Comparison of ENCODE assay signal across 11 cellular contexts in genomic region chr17:38893113-38893512, GRCh38. TPM values are rescaled to one million over a fixed set of nuclear protein-coding genes. Genes with fewer than 3 reads are reported as not detected.
DNase-seq lines count a peak whose midpoint lies in the region; ATAC-seq, FAIRE-seq and TF ChIP-seq lines count a peak whose summit lies in the region.
"Had no signal": no experiment of that assay in that cellular context is flagged by ENCODE, and none has a peak within 500 bp of the region (broad histone marks: within the 10 kb centered on the region; RNA-seq: fewer than 3 reads in every experiment).

No MANE protein-coding gene starts in this region.

- no peaks in the 10 kb centered on the region for H3K27me3 Mint-ChIP-seq in naive thymus-derived CD8-positive, alpha-beta T cell

- ATAC-seq in Right ventricle myocardium superior (ENCODE audit: poor library complexity) (no peak), upper lobe of right lung (no peak), GM18517 (IDR thresholded peaks at IDR 0.05; ENCODE audit: unreplicated experiment) (no peak)
- ATAC-seq in naive thymus-derived CD8-positive, alpha-beta T cell: no peak

- TF ChIP-seq CTCF in right atrium auricular region (IDR thresholded peaks at IDR 0.05) (no peak), ascending aorta (IDR thresholded peaks at IDR 0.05) (no peak), upper lobe of right lung (IDR thresholded peaks at IDR 0.05) (no peak)

- H3K4me3 Mint-ChIP-seq in naive thymus-derived CD8-positive, alpha-beta T cell: peak overlapping the region in 7 of 10 donors; percentile 23 to 75 (median 55)

- no peak for FAIRE-seq in GM19239 (lab: Jason Lieb, UNC)

- H3K4me1 Mint-ChIP-seq in naive thymus-derived CD8-positive, alpha-beta T cell: peaks cover 29 to 90% (median 84%) of the 10 kb centered on the region in 4 donors

- intact Hi-C loops in Right ventricle myocardium superior (cut with DNase I) (no loop called here), ascending aorta (cut with DNase I) (no loop called here), upper lobe of right lung (cut with DNase I) (no loop called here)

- H3K4me1 ChIP-seq in right atrium auricular region (peaks cover 0 to 53% of the 10 kb centered on the region in 2 donors), ascending aorta (peaks cover 25 to 40% of the 10 kb centered on the region in 2 donors), upper lobe of right lung (peaks cover 55% of the 10 kb centered on the region)

- peaks cover 45% of the 10 kb centered on the region for H3K36me3 ChIP-seq in right atrium auricular region
- peaks cover 53 to 79% of the 10 kb centered on the region in 2 donors for H3K36me3 ChIP-seq in ascending aorta
- peaks cover 76% of the 10 kb centered on the region for H3K36me3 ChIP-seq in upper lobe of right lung

- H3K27ac Mint-ChIP-seq in naive thymus-derived CD8-positive, alpha-beta T cell: peak overlapping the region; percentile 66 to 99 (median 92)

- POLR2A ChIA-PET in naive thymus-derived CD8-positive, alpha-beta T cell (lab: Charles Lee): interaction anchor here (0.6 to 6.2 kb wide), 9 partner anchors 9 to 67 kb away, joined by 3 to 90 read pairs (median 4); partner anchors contain the start of genes LASP1, LASP1NB and RPL23

- H3K9me3 ChIP-seq in right atrium auricular region: no peaks in the 10 kb centered on the region
- H3K9me3 ChIP-seq in ascending aorta: no peaks in the 10 kb centered on the region
- H3K9me3 ChIP-seq in upper lobe of right lung: no peaks in the 10 kb centered on the region
- H3K9me3 ChIP-seq: mucosa of descending colon had no signal

- H3K4me3 ChIP-seq in right atrium auricular region (no peak overlapping the region), ascending aorta (no peak overlapping the region), upper lobe of right lung (no peak overlapping the region)
- H3K4me3 ChIP-seq: mucosa of descending colon had no signal

- H3K36me3 Mint-ChIP-seq in naive thymus-derived CD8-positive, alpha-beta T cell: peaks cover 0 to 48% (median 1%) of the 10 kb centered on the region in 3 donors

- H3K27me3 ChIP-seq in right atrium auricular region (no peaks in the 10 kb centered on the region), ascending aorta (no peaks in the 10 kb centered on the region), upper lobe of right lung (no peaks in the 10 kb centered on the region)

- DNase-seq in right atrium auricular region (ENCODE audit: low spot score) (no peak), Right ventricle myocardium superior (no peak), ascending aorta (ENCODE audit: low spot score in 2 of 2) (no peak), upper lobe of right lung (no peak), islet precursor cell (no peak), GM19239 (ENCODE audit: insufficient read length, low spot score) (no peak)
- no peak for DNase-seq in naive thymus-derived CD8-positive, alpha-beta T cell
- DNase-seq: NCI-H524 treated with DMSO at 0.1 percent for 48 hours, SHP77 treated with DMSO at 0.1 percent for 48 hours had no signal

- no peaks in the 10 kb centered on the region for H3K9me3 Mint-ChIP-seq in naive thymus-derived CD8-positive, alpha-beta T cell

- H3K27ac ChIP-seq in right atrium auricular region: peak overlapping the region; percentile 61 to 65
- peak overlapping the region; percentile 63 to 69 for H3K27ac ChIP-seq in ascending aorta
- peak overlapping the region; percentile 59 for H3K27ac ChIP-seq in upper lobe of right lung

RNA-seq across cellular contexts. Expression of gene LASP1, which starts 23.3 kb away (rescaled TPM):
- 10 to 100 TPM; 34.2 to 65.4 TPM for total RNA-seq in right atrium auricular region
- 31.7 TPM for total RNA-seq in Right ventricle myocardium superior
- total RNA-seq in ascending aorta: 300 TPM
- total RNA-seq in naive thymus-derived CD8-positive, alpha-beta T cell: 100 to 1,000 TPM; 103 to 107 TPM
- polyA plus RNA-seq in naive thymus-derived CD8-positive, alpha-beta T cell: 10 to 100 TPM; 50.1 to 53.1 (median 52.0) TPM
- total RNA-seq in upper lobe of right lung: 158 TPM

RNA-seq across cellular contexts. Expression of gene RPL23, which starts 39.6 kb away (rescaled TPM):
- 100 to 1,000 TPM; 640 to 985 TPM for total RNA-seq in right atrium auricular region
- total RNA-seq in Right ventricle myocardium superior: 767 TPM
- total RNA-seq in ascending aorta: 1,091 TPM
- total RNA-seq in naive thymus-derived CD8-positive, alpha-beta T cell: 1,000 to 10,000 TPM; 1,755 to 1,793 TPM
- polyA plus RNA-seq in naive thymus-derived CD8-positive, alpha-beta T cell: 1,000 to 10,000 TPM; 1,506 to 1,897 (median 1,688) TPM
- 1,142 TPM for total RNA-seq in upper lobe of right lung
